Comparison of ENCODE assay signal across 10 cellular contexts in genomic region chr3:119774419-119774818, GRCh38. TPM values are rescaled to one million over a fixed set of nuclear protein-coding genes. Genes with fewer than 3 reads are reported as not detected.
DNase-seq lines count a peak whose midpoint lies in the region; ATAC-seq lines count a peak whose summit lies in the region.
"Had no signal": no experiment of that assay in that cellular context is flagged by ENCODE, and none has a peak within 500 bp of the region (broad histone marks: within the 10 kb centered on the region; RNA-seq: fewer than 3 reads in every experiment).

No MANE protein-coding gene starts in this region.

- intact Hi-C loops in cardiac septum (cut with DNase I): no loop called here

- ATAC-seq in GM18868 (IDR thresholded peaks at IDR 0.05; ENCODE audit: unreplicated experiment): peak; percentile 95
- peak; percentile 90 for ATAC-seq in GM21717 (IDR thresholded peaks at IDR 0.05; ENCODE audit: unreplicated experiment)
- peak; percentile 61 for ATAC-seq in HG03439 (IDR thresholded peaks at IDR 0.05; ENCODE audit: unreplicated experiment)
- peak; percentile 61 for ATAC-seq in stimulated activated memory B cell treated with anti-CD40 and anti-IgM and Interleukin-4, amounts not matched to agents 10 μg/mL and 1 μg/mL and 100 μg/mL, for 72 hours
- ATAC-seq: heart right ventricle, left ventricle myocardium superior had no signal

- H3K27me3 Mint-ChIP-seq in stimulated activated memory B cell treated with anti-CD40 and anti-IgM and Interleukin-4, amounts not matched to agents 10 μg/mL and 1 μg/mL and 100 μg/mL, for 72 hours: peaks cover 10% of the 10 kb centered on the region

- H3K4me3 Mint-ChIP-seq in stimulated activated memory B cell treated with anti-CD40 and anti-IgM and Interleukin-4, amounts not matched to agents 10 μg/mL and 1 μg/mL and 100 μg/mL, for 72 hours: no peak overlapping the region

- H3K4me1 Mint-ChIP-seq in stimulated activated memory B cell treated with anti-CD40 and anti-IgM and Interleukin-4, amounts not matched to agents 10 μg/mL and 1 μg/mL and 100 μg/mL, for 72 hours: no peaks in the 10 kb centered on the region

- H3K9me3 Mint-ChIP-seq in stimulated activated memory B cell treated with anti-CD40 and anti-IgM and Interleukin-4, amounts not matched to agents 10 μg/mL and 1 μg/mL and 100 μg/mL, for 72 hours: peaks cover 4% of the 10 kb centered on the region

- H3K27ac Mint-ChIP-seq in stimulated activated memory B cell treated with anti-CD40 and anti-IgM and Interleukin-4, amounts not matched to agents 10 μg/mL and 1 μg/mL and 100 μg/mL, for 72 hours: no peak overlapping the region

- H3K36me3 Mint-ChIP-seq in stimulated activated memory B cell treated with anti-CD40 and anti-IgM and Interleukin-4, amounts not matched to agents 10 μg/mL and 1 μg/mL and 100 μg/mL, for 72 hours: peaks cover 7% of the 10 kb centered on the region

- DNase-seq in cardiac septum (ENCODE audit: low spot score) (no peak), NCI-H187 treated with DMSO at 0.1 percent for 48 hours (lab: John Stamatoyannopoulos, UW) (no peak)
- DNase-seq in stimulated activated naive CD4-positive, alpha-beta T cell (lab: John Stamatoyannopoulos, UW): no peak
- DNase-seq: heart right ventricle, left ventricle myocardium superior, occipital lobe had no signal

RNA-seq across cellular contexts. Expression of gene NR1I2, which starts 7.5 kb away (rescaled TPM):
- total RNA-seq in cardiac septum: 0.08 TPM
